In genomic region chr17:44733753-44734152, GRCh38 we compare ENCODE assay signal across 11 cellular contexts. TPM values are rescaled to one million over a fixed set of nuclear protein-coding genes. Genes with fewer than 3 reads are reported as not detected.
DNase-seq lines count a peak whose midpoint lies in the region; ATAC-seq and TF ChIP-seq lines count a peak whose summit lies in the region.
"Had no signal": no experiment of that assay in that cellular context is flagged by ENCODE, and none has a peak within 500 bp of the region (broad histone marks: within the 10 kb centered on the region; RNA-seq: fewer than 3 reads in every experiment).

No MANE protein-coding gene starts in this region.

- peaks cover 3% of the 10 kb centered on the region for H3K27me3 Mint-ChIP-seq in endothelial cell (ENCODE audit: unreplicated experiment)

- no peak overlapping the region for H3K27ac Mint-ChIP-seq in endothelial cell (ENCODE audit: unreplicated experiment)

- H3K4me1 Mint-ChIP-seq in endothelial cell (ENCODE audit: unreplicated experiment): no peaks in the 10 kb centered on the region

- no peak overlapping the region for H3K4me3 ChIP-seq in skeletal muscle tissue (ENCODE audit: low read length in 3 of 3)
- H3K4me3 ChIP-seq: BLaER1 treated with 17β-estradiol and CSF1 and Interleukin-3, amounts not matched to agents 10 nM and 100 nM had no signal

- peaks cover 18% of the 10 kb centered on the region for H3K36me3 Mint-ChIP-seq in endothelial cell (ENCODE audit: low read depth, unreplicated experiment)

- peak overlapping the region; percentile 31 for H3K4me3 Mint-ChIP-seq in endothelial cell (ENCODE audit: unreplicated experiment)
- H3K4me3 Mint-ChIP-seq: activated T-cell treated with anti-CD3 and anti-CD28 coated beads, Interleukin-2, amount 50 U/mL, for 4 hours had no signal

- H3K4me1 ChIP-seq in skeletal muscle tissue (ENCODE audit: control insufficient read depth in 3 of 3, insufficient read depth in 3 of 3, low read length in 3 of 3): peaks cover 0 to 10% (median 9%) of the 10 kb centered on the region in 3 donors

- no peak for TF ChIP-seq CTCF in endothelial cell (IDR thresholded peaks at IDR 0.05; ENCODE audit: unreplicated experiment)

- H3K9ac ChIP-seq in skeletal muscle tissue (ENCODE audit: low read depth in 1 of 3, low read length in 3 of 3): no peak overlapping the region
- H3K9ac ChIP-seq: BLaER1 treated with 17β-estradiol and CSF1 and Interleukin-3, amounts not matched to agents 10 nM and 100 nM had no signal

- no peaks in the 10 kb centered on the region for H3K9me3 ChIP-seq in skeletal muscle tissue (ENCODE audit: control insufficient read depth in 3 of 3, low read length in 3 of 3)
- H3K9me3 ChIP-seq: BLaER1 treated with 17β-estradiol and CSF1 and Interleukin-3, amounts not matched to agents 10 nM and 100 nM; neutrophil had no signal

- H3K27me3 ChIP-seq in skeletal muscle tissue (ENCODE audit: control insufficient read depth in 3 of 3, insufficient read depth in 3 of 3, low read length in 3 of 3): no peaks in the 10 kb centered on the region
- H3K27me3 ChIP-seq: BLaER1 treated with 17β-estradiol and CSF1 and Interleukin-3, amounts not matched to agents 10 nM and 100 nM; neutrophil had no signal

- H3K36me3 ChIP-seq in skeletal muscle tissue (ENCODE audit: control insufficient read depth in 3 of 3, insufficient read depth in 3 of 3, low read length in 3 of 3): peaks cover 5 to 12% (median 5%) of the 10 kb centered on the region in 3 donors

- ATAC-seq in HG03135 (IDR thresholded peaks at IDR 0.05; ENCODE audit: unreplicated experiment): no peak
- ATAC-seq: activated T-cell treated with anti-CD3 and anti-CD28 coated beads, Interleukin-2, amount 50 U/mL, for 4 hours had no signal

- no peaks in the 10 kb centered on the region for H3K9me3 Mint-ChIP-seq in endothelial cell (ENCODE audit: unreplicated experiment)
- H3K9me3 Mint-ChIP-seq: activated T-cell treated with anti-CD3 and anti-CD28 coated beads, Interleukin-2, amount 50 U/mL, for 4 hours had no signal

- peak overlapping the region; percentile 36 for H3K27ac ChIP-seq in skeletal muscle tissue (ENCODE audit: low read depth, low read length)
- H3K27ac ChIP-seq: BLaER1 treated with 17β-estradiol and CSF1 and Interleukin-3, amounts not matched to agents 10 nM and 100 nM; neutrophil had no signal

- DNase-seq in NCI-H82 (lab: John Stamatoyannopoulos, UW) (peak; percentile 66), NCI-H82 treated with DMSO at 0.1 percent for 48 hours (lab: John Stamatoyannopoulos, UW; ENCODE audit: unreplicated experiment) (no peak), NCI-H69 (lab: John Stamatoyannopoulos, UW) (peak; percentile 45), endothelial cell (ENCODE audit: low spot score) (peak; percentile 47), NCI-H226 (no peak)
- no peak for DNase-seq in activated T-cell treated with anti-CD3 and anti-CD28 coated beads, Interleukin-2, amount 50 U/mL, for 1 hour
- DNase-seq: activated T-cell treated with anti-CD3 and anti-CD28 coated beads, Interleukin-2, amount 50 U/mL, for 4 hours had no signal

RNA-seq across cellular contexts. Expression of gene ADAM11, which starts 25.0 kb away (rescaled TPM):
- total RNA-seq in endothelial cell (ENCODE audit: unreplicated experiment) (0.62 TPM), skeletal muscle tissue (0.52 TPM)

RNA-seq across cellular contexts. Expression of gene DBF4B, which starts 25.3 kb away (rescaled TPM):
- 16.4 TPM for total RNA-seq in endothelial cell (ENCODE audit: unreplicated experiment)
- 2.6 TPM for total RNA-seq in skeletal muscle tissue

RNA-seq across cellular contexts. Expression of gene CCDC43, which starts 44.2 kb away (rescaled TPM):
- total RNA-seq in endothelial cell (ENCODE audit: unreplicated experiment) (26.1 TPM), skeletal muscle tissue (29.7 TPM)

Comparison
In these comparisons a context has a peak if more than half of its experiments do, and no peak if none do; other contexts are left out.
1. DNase-seq: peak in NCI-H82 (single experiment), NCI-H69 (single experiment) and endothelial cell (single experiment); none in NCI-H82 treated with DMSO at 0.1 percent for 48 hours (single experiment), activated T-cell treated with anti-CD3 and anti-CD28 coated beads, Interleukin-2, amount 50 U/mL, for 1 hour (single experiment) and NCI-H226 (single experiment).